Comparison of ENCODE assay signal across 1 cellular context in the genomic region with DNA sequence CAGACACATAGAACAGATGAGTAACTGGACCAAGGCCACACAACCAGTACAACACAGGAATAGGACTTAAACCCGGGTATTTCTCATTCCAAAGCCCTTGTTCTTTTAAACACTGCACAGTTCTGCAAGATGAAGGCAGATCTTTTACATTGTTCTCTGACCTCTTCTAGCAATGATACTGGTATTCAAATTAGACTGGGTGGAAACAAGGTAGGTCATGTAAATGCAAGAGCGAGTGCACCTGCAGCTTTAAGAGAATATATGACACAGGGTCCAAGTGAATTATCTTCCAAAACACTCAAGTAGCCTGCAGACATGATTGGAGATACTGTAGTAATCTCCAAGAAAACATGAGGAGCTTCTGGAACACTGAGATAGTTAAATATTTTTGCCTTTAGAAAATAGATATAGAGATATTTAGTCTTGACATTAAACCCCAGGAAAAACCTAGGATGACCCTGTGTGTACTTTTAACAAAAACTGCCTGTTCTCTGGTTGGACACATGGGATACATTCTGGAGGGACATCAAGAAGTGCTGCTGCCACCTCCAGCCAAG.
TF ChIP-seq lines count a peak whose summit lies in the region.

No MANE protein-coding gene starts in this region.

TF ChIP-seq in K562, 482 proteins besides CTCF, POLR2A, EP300 and RAD21 (continued from another document and continues in another):
- TF ChIP-seq, protein P1, sequence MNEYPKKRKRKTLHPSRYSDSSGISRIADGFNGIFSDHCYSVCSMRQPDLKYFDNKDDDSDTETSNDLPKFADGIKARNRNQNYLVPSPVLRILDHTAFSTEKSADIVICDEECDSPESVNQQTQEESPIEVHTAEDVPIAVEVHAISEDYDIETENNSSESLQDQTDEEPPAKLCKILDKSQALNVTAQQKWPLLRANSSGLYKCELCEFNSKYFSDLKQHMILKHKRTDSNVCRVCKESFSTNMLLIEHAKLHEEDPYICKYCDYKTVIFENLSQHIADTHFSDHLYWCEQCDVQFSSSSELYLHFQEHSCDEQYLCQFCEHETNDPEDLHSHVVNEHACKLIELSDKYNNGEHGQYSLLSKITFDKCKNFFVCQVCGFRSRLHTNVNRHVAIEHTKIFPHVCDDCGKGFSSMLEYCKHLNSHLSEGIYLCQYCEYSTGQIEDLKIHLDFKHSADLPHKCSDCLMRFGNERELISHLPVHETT (CRISPR knock-in tag; conservative IDR thresholded peaks at IDR 0.05 in 1 of 2, IDR thresholded peaks at IDR 0.05 in 1 of 2), result 0 out of 4 replicates have a peak, but pooled peaks of 1 of the 2 experiments have one; percentile 39
- no peak for TF ChIP-seq POLR2G (IDR thresholded peaks at IDR 0.05; ENCODE audit: low read depth, low read length)
- no peak for TF ChIP-seq ZNF274 (IDR thresholded peaks at IDR 0.05; ENCODE audit: borderline replicate concordance, low read depth, low read length)
- TF ChIP-seq KLF1 (tag; IDR thresholded peaks at IDR 0.05), result no peak
- no peak for TF ChIP-seq ZNF324 (CRISPR knock-in tag; IDR thresholded peaks at IDR 0.05)
- TF ChIP-seq, protein P2, sequence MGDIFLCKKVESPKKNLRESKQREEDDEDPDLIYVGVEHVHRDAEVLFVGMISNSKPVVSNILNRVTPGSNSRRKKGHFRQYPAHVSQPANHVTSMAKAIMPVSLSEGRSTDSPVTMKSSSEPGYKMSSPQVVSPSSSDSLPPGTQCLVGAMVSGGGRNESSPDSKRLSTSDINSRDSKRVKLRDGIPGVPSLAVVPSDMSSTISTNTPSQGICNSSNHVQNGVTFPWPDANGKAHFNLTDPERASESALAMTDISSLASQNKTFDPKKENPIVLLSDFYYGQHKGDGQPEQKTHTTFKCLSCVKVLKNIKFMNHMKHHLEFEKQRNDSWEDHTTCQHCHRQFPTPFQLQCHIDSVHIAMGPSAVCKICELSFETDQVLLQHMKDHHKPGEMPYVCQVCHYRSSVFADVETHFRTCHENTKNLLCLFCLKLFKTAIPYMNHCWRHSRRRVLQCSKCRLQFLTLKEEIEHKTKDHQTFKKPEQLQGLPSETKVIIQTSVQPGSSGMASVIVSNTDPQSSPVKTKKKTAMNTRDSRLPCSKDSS (IDR thresholded peaks at IDR 0.05; ENCODE audit: low read depth, partially characterized antibody), result no peak
- no peak for TF ChIP-seq TAF7 (tag; IDR thresholded peaks at IDR 0.05)
- no peak; the same call in 1 of the 2 replicates for TF ChIP-seq MTA1 (IDR thresholded peaks at IDR 0.05; ENCODE audit: borderline replicate concordance)
- TF ChIP-seq, protein P3, sequence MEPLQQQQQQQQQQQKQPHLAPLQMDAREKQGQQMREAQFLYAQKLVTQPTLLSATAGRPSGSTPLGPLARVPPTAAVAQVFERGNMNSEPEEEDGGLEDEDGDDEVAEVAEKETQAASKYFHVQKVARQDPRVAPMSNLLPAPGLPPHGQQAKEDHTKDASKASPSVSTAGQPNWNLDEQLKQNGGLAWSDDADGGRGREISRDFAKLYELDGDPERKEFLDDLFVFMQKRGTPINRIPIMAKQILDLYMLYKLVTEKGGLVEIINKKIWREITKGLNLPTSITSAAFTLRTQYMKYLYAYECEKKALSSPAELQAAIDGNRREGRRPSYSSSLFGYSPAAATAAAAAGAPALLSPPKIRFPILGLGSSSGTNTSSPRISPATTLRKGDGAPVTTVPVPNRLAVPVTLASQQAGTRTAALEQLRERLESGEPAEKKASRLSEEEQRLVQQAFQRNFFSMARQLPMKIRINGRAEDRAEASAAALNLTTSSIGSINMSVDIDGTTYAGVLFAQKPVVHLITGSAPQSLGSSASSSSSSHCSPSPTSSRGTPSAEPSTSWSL (CRISPR knock-in tag; IDR thresholded peaks at IDR 0.05; ENCODE audit: borderline replicate concordance), result no peak
- TF ChIP-seq SRF (CRISPR knock-in tag; IDR thresholded peaks at IDR 0.05), result no peak
- TF ChIP-seq FOXK2 (conservative IDR thresholded peaks at IDR 0.05 in 1 of 2, IDR thresholded peaks at IDR 0.05 in 1 of 2; ENCODE audit: low read depth in 2 of 2), result peak in 1 of 2 experiments; percentile 48; a peak in 1 of 4 replicates
- peak; percentile 88 for TF ChIP-seq GATA2 (CRISPR knock-in tag; IDR thresholded peaks at IDR 0.05)
- TF ChIP-seq, protein P4, sequence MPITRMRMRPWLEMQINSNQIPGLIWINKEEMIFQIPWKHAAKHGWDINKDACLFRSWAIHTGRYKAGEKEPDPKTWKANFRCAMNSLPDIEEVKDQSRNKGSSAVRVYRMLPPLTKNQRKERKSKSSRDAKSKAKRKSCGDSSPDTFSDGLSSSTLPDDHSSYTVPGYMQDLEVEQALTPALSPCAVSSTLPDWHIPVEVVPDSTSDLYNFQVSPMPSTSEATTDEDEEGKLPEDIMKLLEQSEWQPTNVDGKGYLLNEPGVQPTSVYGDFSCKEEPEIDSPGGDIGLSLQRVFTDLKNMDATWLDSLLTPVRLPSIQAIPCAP (CRISPR knock-in tag; IDR thresholded peaks at IDR 0.05; ENCODE audit: borderline replicate concordance), result no peak
- TF ChIP-seq ZNF24 (IDR thresholded peaks at IDR 0.05), result no peak
- TF ChIP-seq, protein P5, sequence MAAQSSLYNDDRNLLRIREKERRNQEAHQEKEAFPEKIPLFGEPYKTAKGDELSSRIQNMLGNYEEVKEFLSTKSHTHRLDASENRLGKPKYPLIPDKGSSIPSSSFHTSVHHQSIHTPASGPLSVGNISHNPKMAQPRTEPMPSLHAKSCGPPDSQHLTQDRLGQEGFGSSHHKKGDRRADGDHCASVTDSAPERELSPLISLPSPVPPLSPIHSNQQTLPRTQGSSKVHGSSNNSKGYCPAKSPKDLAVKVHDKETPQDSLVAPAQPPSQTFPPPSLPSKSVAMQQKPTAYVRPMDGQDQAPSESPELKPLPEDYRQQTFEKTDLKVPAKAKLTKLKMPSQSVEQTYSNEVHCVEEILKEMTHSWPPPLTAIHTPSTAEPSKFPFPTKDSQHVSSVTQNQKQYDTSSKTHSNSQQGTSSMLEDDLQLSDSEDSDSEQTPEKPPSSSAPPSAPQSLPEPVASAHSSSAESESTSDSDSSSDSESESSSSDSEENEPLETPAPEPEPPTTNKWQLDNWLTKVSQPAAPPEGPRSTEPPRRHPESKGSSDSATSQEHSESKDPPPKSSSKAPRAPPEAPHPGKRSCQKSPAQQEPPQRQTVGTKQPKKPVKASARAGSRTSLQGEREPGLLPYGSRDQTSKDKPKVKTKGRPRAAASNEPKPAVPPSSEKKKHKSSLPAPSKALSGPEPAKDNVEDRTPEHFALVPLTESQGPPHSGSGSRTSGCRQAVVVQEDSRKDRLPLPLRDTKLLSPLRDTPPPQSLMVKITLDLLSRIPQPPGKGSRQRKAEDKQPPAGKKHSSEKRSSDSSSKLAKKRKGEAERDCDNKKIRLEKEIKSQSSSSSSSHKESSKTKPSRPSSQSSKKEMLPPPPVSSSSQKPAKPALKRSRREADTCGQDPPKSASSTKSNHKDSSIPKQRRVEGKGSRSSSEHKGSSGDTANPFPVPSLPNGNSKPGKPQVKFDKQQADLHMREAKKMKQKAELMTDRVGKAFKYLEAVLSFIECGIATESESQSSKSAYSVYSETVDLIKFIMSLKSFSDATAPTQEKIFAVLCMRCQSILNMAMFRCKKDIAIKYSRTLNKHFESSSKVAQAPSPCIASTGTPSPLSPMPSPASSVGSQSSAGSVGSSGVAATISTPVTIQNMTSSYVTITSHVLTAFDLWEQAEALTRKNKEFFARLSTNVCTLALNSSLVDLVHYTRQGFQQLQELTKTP (IDR thresholded peaks at IDR 0.05; ENCODE audit: low read depth in 1 of 2, partially characterized antibody in 2 of 2), result peak in 1 of 2 experiments; percentile 24
- TF ChIP-seq ZNF589 (CRISPR knock-in tag; IDR thresholded peaks at IDR 0.05; ENCODE audit: low read depth), result peak; percentile 76; the same call in 1 of the 2 replicates
- TF ChIP-seq TEAD2 (tag; IDR thresholded peaks at IDR 0.05), result no peak
- TF ChIP-seq ZNF668 (CRISPR knock-in tag; IDR thresholded peaks at IDR 0.05), result peak; percentile 70; the same call in 1 of the 2 replicates
- TF ChIP-seq, protein P6, sequence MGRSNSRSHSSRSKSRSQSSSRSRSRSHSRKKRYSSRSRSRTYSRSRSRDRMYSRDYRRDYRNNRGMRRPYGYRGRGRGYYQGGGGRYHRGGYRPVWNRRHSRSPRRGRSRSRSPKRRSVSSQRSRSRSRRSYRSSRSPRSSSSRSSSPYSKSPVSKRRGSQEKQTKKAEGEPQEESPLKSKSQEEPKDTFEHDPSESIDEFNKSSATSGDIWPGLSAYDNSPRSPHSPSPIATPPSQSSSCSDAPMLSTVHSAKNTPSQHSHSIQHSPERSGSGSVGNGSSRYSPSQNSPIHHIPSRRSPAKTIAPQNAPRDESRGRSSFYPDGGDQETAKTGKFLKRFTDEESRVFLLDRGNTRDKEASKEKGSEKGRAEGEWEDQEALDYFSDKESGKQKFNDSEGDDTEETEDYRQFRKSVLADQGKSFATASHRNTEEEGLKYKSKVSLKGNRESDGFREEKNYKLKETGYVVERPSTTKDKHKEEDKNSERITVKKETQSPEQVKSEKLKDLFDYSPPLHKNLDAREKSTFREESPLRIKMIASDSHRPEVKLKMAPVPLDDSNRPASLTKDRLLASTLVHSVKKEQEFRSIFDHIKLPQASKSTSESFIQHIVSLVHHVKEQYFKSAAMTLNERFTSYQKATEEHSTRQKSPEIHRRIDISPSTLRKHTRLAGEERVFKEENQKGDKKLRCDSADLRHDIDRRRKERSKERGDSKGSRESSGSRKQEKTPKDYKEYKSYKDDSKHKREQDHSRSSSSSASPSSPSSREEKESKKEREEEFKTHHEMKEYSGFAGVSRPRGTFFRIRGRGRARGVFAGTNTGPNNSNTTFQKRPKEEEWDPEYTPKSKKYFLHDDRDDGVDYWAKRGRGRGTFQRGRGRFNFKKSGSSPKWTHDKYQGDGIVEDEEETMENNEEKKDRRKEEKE (IDR thresholded peaks at IDR 0.05; ENCODE audit: borderline replicate concordance in 1 of 2, control insufficient read depth in 1 of 2, low read depth in 2 of 2, low read length in 1 of 2), result no peak
- TF ChIP-seq SMARCA4 (IDR thresholded peaks at IDR 0.05), result peak; percentile 76
- no peak for TF ChIP-seq ZNF124 (CRISPR knock-in tag; IDR thresholded peaks at IDR 0.05)
- no peak for TF ChIP-seq FOXJ2 (tag; IDR thresholded peaks at IDR 0.05)
- TF ChIP-seq HMGN3 (IDR thresholded peaks at IDR 0.05; ENCODE audit: borderline replicate concordance, extremely low read depth, insufficient read length, low read depth, low read length), result peak; percentile 80
- TF ChIP-seq, protein P7, sequence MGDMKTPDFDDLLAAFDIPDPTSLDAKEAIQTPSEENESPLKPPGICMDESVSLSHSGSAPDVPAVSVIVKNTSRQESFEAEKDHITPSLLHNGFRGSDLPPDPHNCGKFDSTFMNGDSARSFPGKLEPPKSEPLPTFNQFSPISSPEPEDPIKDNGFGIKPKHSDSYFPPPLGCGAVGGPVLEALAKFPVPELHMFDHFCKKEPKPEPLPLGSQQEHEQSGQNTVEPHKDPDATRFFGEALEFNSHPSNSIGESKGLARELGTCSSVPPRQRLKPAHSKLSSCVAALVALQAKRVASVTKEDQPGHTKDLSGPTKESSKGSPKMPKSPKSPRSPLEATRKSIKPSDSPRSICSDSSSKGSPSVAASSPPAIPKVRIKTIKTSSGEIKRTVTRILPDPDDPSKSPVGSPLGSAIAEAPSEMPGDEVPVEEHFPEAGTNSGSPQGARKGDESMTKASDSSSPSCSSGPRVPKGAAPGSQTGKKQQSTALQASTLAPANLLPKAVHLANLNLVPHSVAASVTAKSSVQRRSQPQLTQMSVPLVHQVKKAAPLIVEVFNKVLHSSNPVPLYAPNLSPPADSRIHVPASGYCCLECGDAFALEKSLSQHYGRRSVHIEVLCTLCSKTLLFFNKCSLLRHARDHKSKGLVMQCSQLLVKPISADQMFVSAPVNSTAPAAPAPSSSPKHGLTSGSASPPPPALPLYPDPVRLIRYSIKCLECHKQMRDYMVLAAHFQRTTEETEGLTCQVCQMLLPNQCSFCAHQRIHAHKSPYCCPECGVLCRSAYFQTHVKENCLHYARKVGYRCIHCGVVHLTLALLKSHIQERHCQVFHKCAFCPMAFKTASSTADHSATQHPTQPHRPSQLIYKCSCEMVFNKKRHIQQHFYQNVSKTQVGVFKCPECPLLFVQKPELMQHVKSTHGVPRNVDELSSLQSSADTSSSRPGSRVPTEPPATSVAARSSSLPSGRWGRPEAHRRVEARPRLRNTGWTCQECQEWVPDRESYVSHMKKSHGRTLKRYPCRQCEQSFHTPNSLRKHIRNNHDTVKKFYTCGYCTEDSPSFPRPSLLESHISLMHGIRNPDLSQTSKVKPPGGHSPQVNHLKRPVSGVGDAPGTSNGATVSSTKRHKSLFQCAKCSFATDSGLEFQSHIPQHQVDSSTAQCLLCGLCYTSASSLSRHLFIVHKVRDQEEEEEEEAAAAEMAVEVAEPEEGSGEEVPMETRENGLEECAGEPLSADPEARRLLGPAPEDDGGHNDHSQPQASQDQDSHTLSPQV (IDR thresholded peaks at IDR 0.05), result 0 out of 2 replicates have a peak, but pooled peaks have one; percentile 19
- no peak for TF ChIP-seq MYNN (IDR thresholded peaks at IDR 0.05)
- no peak for TF ChIP-seq MYNN (CRISPR knock-in tag; IDR thresholded peaks at IDR 0.05)
- no peak for TF ChIP-seq RBM25 (IDR thresholded peaks at IDR 0.05; ENCODE audit: low read depth, low read length, severe bottlenecking)
- no peak for TF ChIP-seq ZNF695 (CRISPR knock-in tag; IDR thresholded peaks at IDR 0.05)
- TF ChIP-seq PYGO2 (tag; IDR thresholded peaks at IDR 0.05), result no peak
- TF ChIP-seq NONO (IDR thresholded peaks at IDR 0.05; ENCODE audit: low read depth in 2 of 2, low read length in 1 of 2), result no peak
- TF ChIP-seq, protein P8, sequence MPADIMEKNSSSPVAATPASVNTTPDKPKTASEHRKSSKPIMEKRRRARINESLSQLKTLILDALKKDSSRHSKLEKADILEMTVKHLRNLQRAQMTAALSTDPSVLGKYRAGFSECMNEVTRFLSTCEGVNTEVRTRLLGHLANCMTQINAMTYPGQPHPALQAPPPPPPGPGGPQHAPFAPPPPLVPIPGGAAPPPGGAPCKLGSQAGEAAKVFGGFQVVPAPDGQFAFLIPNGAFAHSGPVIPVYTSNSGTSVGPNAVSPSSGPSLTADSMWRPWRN (IDR thresholded peaks at IDR 0.05; ENCODE audit: low read depth), result 0 out of 2 replicates have a peak, but pooled peaks have one; percentile 17
- peak in 1 of 2 experiments; percentile 66; a peak in 1 of 4 replicates for TF ChIP-seq TEAD1 (CRISPR knock-in tag; IDR thresholded peaks at IDR 0.05)
- TF ChIP-seq OTX1 (CRISPR knock-in tag; IDR thresholded peaks at IDR 0.05), result no peak
- TF ChIP-seq HDAC2 (IDR thresholded peaks at IDR 0.05), result no peak
- TF ChIP-seq RBFOX2 (IDR thresholded peaks at IDR 0.05; ENCODE audit: low read depth, low read length), result no peak
- no peak for TF ChIP-seq NR1H2 (CRISPR knock-in tag; IDR thresholded peaks at IDR 0.05)
